In the genomic region with DNA sequence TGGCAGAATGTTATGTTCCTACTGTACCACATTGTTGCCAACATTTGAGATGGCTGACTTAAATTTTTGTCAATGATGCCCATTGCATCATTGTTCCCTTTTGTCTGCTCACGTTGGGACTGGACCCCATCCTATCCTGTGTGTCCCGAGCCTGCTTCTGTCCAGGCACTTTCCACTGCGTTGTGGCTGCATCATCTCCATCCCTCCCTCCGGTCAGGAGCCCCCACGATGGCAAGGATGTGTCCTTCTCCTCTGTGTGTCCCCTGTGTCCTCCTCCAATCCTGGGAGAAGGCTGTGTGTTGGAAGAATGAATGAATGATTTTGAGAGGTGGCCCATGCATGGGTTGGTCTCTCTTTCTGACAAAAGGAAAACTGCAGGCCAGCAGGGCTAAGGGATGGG, we compare ENCODE assay signal across 13 cellular contexts.
A peak's percentile ranks its signal among the peaks of the same experiment; 100 is the strongest.
DNase-seq lines count a peak whose midpoint lies in the region; ATAC-seq lines count a peak whose summit lies in the region.
"Had no signal": no experiment of that assay in that cellular context is flagged by ENCODE, and none has a peak within 500 bp of the region (broad histone marks: within the 10 kb centered on the region; RNA-seq: fewer than 3 reads in every experiment).

No MANE protein-coding gene starts in this region.

- peak; percentile 21 for DNase-seq in activated CD8-positive, alpha-beta memory T cell treated with anti-CD3 and anti-CD28 coated beads for 24 hours
- DNase-seq in activated CD8-positive, alpha-beta memory T cell treated with anti-CD3 and anti-CD28 coated beads, Interleukin-2, amount 50 U/mL, for 4 hours = no peak
- DNase-seq in islet precursor cell = peak; percentile 24
- DNase-seq: AML-193; Caco-2; Calu3; CD4-positive, alpha-beta T cell; CD8-positive, alpha-beta T cell; DMS79 treated with DMSO at 0.1 percent for 48 hours; GF-D8 had no signal

- ATAC-seq in GM21528 (IDR thresholded peaks at IDR 0.05; ENCODE audit: low FRiP score, unreplicated experiment) (no peak), GM18907 (IDR thresholded peaks at IDR 0.05; ENCODE audit: unreplicated experiment) (no peak)
- ATAC-seq: A549; CD8-positive, alpha-beta T cell had no signal
